Comparison of ENCODE assay signal across 8 cellular contexts in the genomic region with DNA sequence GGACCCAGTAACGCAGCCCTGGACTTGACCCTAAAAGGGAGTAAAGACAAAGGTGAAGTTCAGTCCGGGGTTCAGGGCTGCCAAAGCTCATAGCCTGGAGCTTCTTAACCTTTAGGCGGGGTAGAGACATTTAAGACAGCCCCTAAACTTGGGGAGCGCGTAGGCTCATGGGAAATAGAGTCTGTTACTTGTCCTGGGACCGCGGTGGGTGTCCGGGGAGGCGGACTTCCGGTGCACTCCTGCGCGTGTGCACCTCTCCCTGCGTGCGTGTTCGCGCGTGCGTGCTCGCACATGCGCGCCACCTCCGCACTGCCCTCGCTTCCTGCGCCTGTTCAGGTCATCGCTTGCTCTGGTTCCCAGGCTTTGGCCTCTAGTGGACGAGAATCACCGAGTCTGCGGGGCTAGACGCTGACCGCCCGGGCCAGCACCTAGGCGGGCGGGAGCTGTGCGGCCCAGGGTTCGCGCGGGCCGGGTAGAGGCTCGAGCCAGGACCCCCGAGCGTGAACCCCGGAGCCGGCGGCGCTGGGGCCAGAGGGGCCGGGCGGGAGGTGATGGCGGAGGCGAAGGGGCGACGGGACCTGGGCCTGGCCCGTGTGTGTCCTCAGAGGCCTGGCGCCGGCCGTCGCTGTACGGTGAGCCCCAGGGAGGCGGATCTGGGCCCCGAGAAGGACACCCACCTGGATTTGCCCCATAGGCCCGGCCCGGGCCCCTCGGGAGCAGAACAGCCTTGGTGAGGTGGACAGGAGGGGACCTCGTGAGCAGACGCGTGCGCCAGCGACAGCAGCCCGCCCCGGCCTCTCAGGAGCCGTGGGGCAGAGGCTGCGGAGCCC. TPM values are rescaled to one million over a fixed set of nuclear protein-coding genes. Genes with fewer than 3 reads are reported as not detected.
A peak's percentile ranks its signal among the peaks of the same experiment; 100 is the strongest.
DNase-seq lines count a peak whose midpoint lies in the region; ATAC-seq and TF ChIP-seq lines count a peak whose summit lies in the region.
"Not testable (repeated sequence)": the region's sequence is repeated elsewhere in the genome, so short reads cannot be mapped to it uniquely, and the experiment has no call there.

No MANE protein-coding gene starts in this region.

- not testable (repeated sequence) for H3K27me3 ChIP-seq in GM23338 (ENCODE audit: insufficient read depth); Karpas-422 (ENCODE audit: low read length)

- H3K4me3 ChIP-seq in GM23338 (peak overlapping the region; percentile 90), Karpas-422 (ENCODE audit: low read length) (peak overlapping the region; percentile 77), fibroblast of mammary gland (ENCODE audit: control insufficient read depth, low read depth, low read length) (peak overlapping the region; percentile 65)

- H3K4me1 ChIP-seq in GM23338 (ENCODE audit: insufficient read depth); Karpas-422 (ENCODE audit: low read length): not testable (repeated sequence)

- peaks cover 13% of the 10 kb centered on the region for H3K36me3 Mint-ChIP-seq in GM23338 (ENCODE audit: low read depth)
- H3K36me3 Mint-ChIP-seq in naive thymus-derived CD8-positive, alpha-beta T cell = peaks cover 0 to 13% (median 0%) of the 10 kb centered on the region in 3 donors
- not testable (repeated sequence) for H3K36me3 Mint-ChIP-seq in stimulated activated memory B cell treated with anti-CD40 and anti-IgM and Interleukin-4, amounts not matched to agents 10 μg/mL and 1 μg/mL and 100 μg/mL, for 72 hours

- H3K27ac Mint-ChIP-seq in GM23338 = peak overlapping the region; percentile 66; the same call in 1 of the 2 replicates
- peak overlapping the region; percentile 79 to 94 (median 93) for H3K27ac Mint-ChIP-seq in naive thymus-derived CD8-positive, alpha-beta T cell
- peak overlapping the region; percentile 92 for H3K27ac Mint-ChIP-seq in stimulated activated memory B cell treated with anti-CD40 and anti-IgM and Interleukin-4, amounts not matched to agents 10 μg/mL and 1 μg/mL and 100 μg/mL, for 72 hours

- not testable (repeated sequence) for H3K27me3 Mint-ChIP-seq in GM23338 (ENCODE audit: insufficient read depth, low read depth, poor library complexity); naive thymus-derived CD8-positive, alpha-beta T cell; stimulated activated memory B cell treated with anti-CD40 and anti-IgM and Interleukin-4, amounts not matched to agents 10 μg/mL and 1 μg/mL and 100 μg/mL, for 72 hours

- not testable (repeated sequence) for H3K9me2 ChIP-seq in GM23338 (ENCODE audit: insufficient read depth); Karpas-422 (replicated peaks; ENCODE audit: insufficient read depth, low read length)

- peak overlapping the region; percentile 96 for H3K9ac ChIP-seq in Karpas-422 (ENCODE audit: low read length)

- not testable (repeated sequence) for H3K9me3 Mint-ChIP-seq in GM23338; naive thymus-derived CD8-positive, alpha-beta T cell; stimulated activated memory B cell treated with anti-CD40 and anti-IgM and Interleukin-4, amounts not matched to agents 10 μg/mL and 1 μg/mL and 100 μg/mL, for 72 hours

- DNase-seq in Daoy (ENCODE audit: low read depth) (peak; percentile 85), GM23338 (ENCODE audit: low spot score) (peak; percentile 96), Karpas-422 (peak; percentile 97), RKO (ENCODE audit: low spot score) (peak; percentile 94), fibroblast of mammary gland (ENCODE audit: low read depth) (peak; percentile 85)
- peak; percentile 71 to 76 for DNase-seq in activated T-helper 1 cell treated with anti-CD3 and anti-CD28 coated beads, Interleukin-2, amount 50 U/mL, for 16 hours (ENCODE audit: low read depth in 1 of 2, low spot score in 1 of 2)
- DNase-seq in naive thymus-derived CD8-positive, alpha-beta T cell = peak; percentile 62 to 93 (median 78)

- POLR2A ChIA-PET in naive thymus-derived CD8-positive, alpha-beta T cell (lab: Charles Lee) = interaction anchor here (0.6 kb wide), 1 partner anchor 54 kb away, joined by 8 read pairs; no protein-coding TSS in a partner anchor

- H3K27ac ChIP-seq in GM23338 (ENCODE audit: low read depth) = not testable (repeated sequence)
- peak overlapping the region; percentile 54; the same call in 1 of the 2 replicates for H3K27ac ChIP-seq in Karpas-422 (ENCODE audit: low read length)

- peak; percentile 98 for ATAC-seq in GM23338
- peak; percentile 96 to 99 for ATAC-seq in naive thymus-derived CD8-positive, alpha-beta T cell
- peak; percentile 100 for ATAC-seq in stimulated activated memory B cell treated with anti-CD40 and anti-IgM and Interleukin-4, amounts not matched to agents 10 μg/mL and 1 μg/mL and 100 μg/mL, for 72 hours

- H3K79me2 ChIP-seq in GM23338 (replicated peaks; ENCODE audit: insufficient read depth) = peaks cover 22% of the 10 kb centered on the region
- peaks cover 32% of the 10 kb centered on the region for H3K79me2 ChIP-seq in Karpas-422 (ENCODE audit: low read length)

- not testable (repeated sequence) for TF ChIP-seq CTCF in GM23338 (conservative IDR thresholded peaks at IDR 0.05; ENCODE audit: low read depth in 2 of 2); fibroblast of mammary gland (conservative IDR thresholded peaks at IDR 0.05; ENCODE audit: control insufficient read depth, insufficient read depth, low read depth, low read length)

- H3K9me3 ChIP-seq in Karpas-422 (ENCODE audit: low read length) = not testable (repeated sequence)

- not testable (repeated sequence) for H3K36me3 ChIP-seq in GM23338 (ENCODE audit: insufficient read depth); Karpas-422 (ENCODE audit: insufficient read depth, low read length)

- H3K4me3 Mint-ChIP-seq in GM23338 = peak overlapping the region; percentile 92
- H3K4me3 Mint-ChIP-seq in naive thymus-derived CD8-positive, alpha-beta T cell = peak overlapping the region; percentile 86 to 94 (median 92)
- H3K4me3 Mint-ChIP-seq in stimulated activated memory B cell treated with anti-CD40 and anti-IgM and Interleukin-4, amounts not matched to agents 10 μg/mL and 1 μg/mL and 100 μg/mL, for 72 hours = peak overlapping the region; percentile 94

- H3K4me1 Mint-ChIP-seq in GM23338 = not testable (repeated sequence)
- H3K4me1 Mint-ChIP-seq in naive thymus-derived CD8-positive, alpha-beta T cell = peaks cover 7 to 36% (median 23%) of the 10 kb centered on the region in 4 donors
- peaks cover 31% of the 10 kb centered on the region for H3K4me1 Mint-ChIP-seq in stimulated activated memory B cell treated with anti-CD40 and anti-IgM and Interleukin-4, amounts not matched to agents 10 μg/mL and 1 μg/mL and 100 μg/mL, for 72 hours

- H2AFZ ChIP-seq in GM23338 = peak overlapping the region; percentile 76; the same call in 1 of the 2 replicates
- not testable (repeated sequence) for H2AFZ ChIP-seq in Karpas-422 (ENCODE audit: low read length)

- H3K4me2 ChIP-seq in GM23338 (peak overlapping the region; percentile 91), Karpas-422 (ENCODE audit: low read depth, low read length, poor library complexity, severe bottlenecking) (peak overlapping the region; percentile 67)

- not testable (repeated sequence) for H4K20me1 ChIP-seq in GM23338 (replicated peaks; ENCODE audit: insufficient read depth); Karpas-422 (ENCODE audit: insufficient read depth, low read depth, low read length)

- not testable (repeated sequence) for H3F3A ChIP-seq in GM23338 (replicated peaks; ENCODE audit: low read depth)

TF ChIP-seq in GM23338, 12 proteins besides CTCF, POLR2A, EP300 and RAD21:
- peak; percentile 93 for TF ChIP-seq POLR2AphosphoS5 (IDR thresholded peaks at IDR 0.05; ENCODE audit: low read depth)
- TF ChIP-seq, protein P1, sequence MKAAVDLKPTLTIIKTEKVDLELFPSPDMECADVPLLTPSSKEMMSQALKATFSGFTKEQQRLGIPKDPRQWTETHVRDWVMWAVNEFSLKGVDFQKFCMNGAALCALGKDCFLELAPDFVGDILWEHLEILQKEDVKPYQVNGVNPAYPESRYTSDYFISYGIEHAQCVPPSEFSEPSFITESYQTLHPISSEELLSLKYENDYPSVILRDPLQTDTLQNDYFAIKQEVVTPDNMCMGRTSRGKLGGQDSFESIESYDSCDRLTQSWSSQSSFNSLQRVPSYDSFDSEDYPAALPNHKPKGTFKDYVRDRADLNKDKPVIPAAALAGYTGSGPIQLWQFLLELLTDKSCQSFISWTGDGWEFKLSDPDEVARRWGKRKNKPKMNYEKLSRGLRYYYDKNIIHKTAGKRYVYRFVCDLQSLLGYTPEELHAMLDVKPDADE (IDR thresholded peaks at IDR 0.05) = peak; percentile 72
- TF ChIP-seq JUNB (IDR thresholded peaks at IDR 0.05; ENCODE audit: unreplicated experiment) = peak; percentile 88

RNA-seq across cellular contexts. Expression of a gene that starts 6.1 kb away (rescaled TPM):
- total RNA-seq in Daoy (2014; rRNA removed; shearing (Covaris generic)) = under 0.01 TPM in 1 of 2 replicates, not detected in the other
- total RNA-seq in GM23338 (2014; rRNA removed; shearing (Covaris generic)) = not detected in 2 replicates
- 0.55 and 1.1 TPM in 2 replicates for polyA plus RNA-seq in GM23338 (2016; fragmentation: Nextera tagmentation; extraction: Ambion mirVana)
- not detected in 2 replicates for total RNA-seq in Karpas-422 (2014; rRNA removed; shearing (Covaris generic); ENCODE audit: low replicate concordance)
- total RNA-seq in naive thymus-derived CD8-positive, alpha-beta T cell = under 1 TPM; 0.26 to 0.69 TPM
- polyA plus RNA-seq in naive thymus-derived CD8-positive, alpha-beta T cell = not detected

RNA-seq across cellular contexts. Expression of a gene that starts 38.9 kb away (rescaled TPM):
- not detected in 2 replicates for total RNA-seq in Daoy (2014; rRNA removed; shearing (Covaris generic))
- total RNA-seq in GM23338 (2014; rRNA removed; shearing (Covaris generic)) = 3.0 and 5.2 TPM in 2 replicates
- 3.3 and 3.8 TPM in 2 replicates for polyA plus RNA-seq in GM23338 (2016; fragmentation: Nextera tagmentation; extraction: Ambion mirVana)
- 0.26 TPM in 1 of 2 replicates, not detected in the other for total RNA-seq in Karpas-422 (2014; rRNA removed; shearing (Covaris generic); ENCODE audit: low replicate concordance)
- 1 to 10 TPM; 7.3 to 8.4 TPM for total RNA-seq in naive thymus-derived CD8-positive, alpha-beta T cell
- polyA plus RNA-seq in naive thymus-derived CD8-positive, alpha-beta T cell = not detected
